Comparison of ENCODE assay signal across 25 cellular contexts in the genomic region with DNA sequence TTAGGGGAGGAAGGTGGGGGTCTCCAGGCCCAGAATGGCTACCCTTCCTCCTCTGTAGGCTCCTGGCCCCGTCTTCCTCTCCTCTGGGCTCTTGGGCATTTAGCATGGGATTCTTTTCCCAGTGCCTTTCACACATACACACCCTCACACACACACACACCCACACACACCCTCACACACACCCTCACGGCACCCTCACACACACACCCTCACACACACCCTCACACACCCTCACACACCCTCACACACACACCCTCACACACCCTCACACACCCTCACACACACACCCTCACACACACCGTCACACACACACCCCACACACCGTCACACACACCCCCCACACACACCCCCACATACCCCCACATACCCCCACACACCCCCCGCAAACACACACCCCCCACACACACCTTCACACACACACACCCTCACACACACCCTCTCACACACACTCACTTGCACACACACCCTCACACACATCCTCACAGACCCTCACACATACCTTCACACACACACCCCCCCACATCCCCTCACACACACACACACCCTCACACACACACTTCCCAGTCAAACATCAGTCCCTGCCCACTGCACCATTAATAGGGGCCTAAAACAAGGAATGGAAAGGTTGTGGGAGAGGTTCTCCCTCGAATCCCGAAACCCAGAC. TPM values are rescaled to one million over a fixed set of nuclear protein-coding genes. Genes with fewer than 3 reads are reported as not detected.
DNase-seq lines count a peak whose midpoint lies in the region; ATAC-seq, FAIRE-seq and TF ChIP-seq lines count a peak whose summit lies in the region.
"Had no signal": no experiment of that assay in that cellular context is flagged by ENCODE, and none has a peak within 500 bp of the region (broad histone marks: within the 10 kb centered on the region; RNA-seq: fewer than 3 reads in every experiment).

No MANE protein-coding gene starts in this region.

- H3K9me3 Mint-ChIP-seq in nephron, result no peaks in the 10 kb centered on the region
- H3K9me3 Mint-ChIP-seq in stimulated activated naive B cell treated with anti-CD40 and anti-IgM and Interleukin-4, amounts not matched to agents 10 μg/mL and 1 μg/mL and 100 μg/mL, for 72 hours, result no peaks in the 10 kb centered on the region
- peaks cover 4% of the 10 kb centered on the region for H3K9me3 Mint-ChIP-seq in activated naive CD8-positive, alpha-beta T cell treated with anti-CD3 and anti-CD28 coated beads for 36 hours
- no peaks in the 10 kb centered on the region for H3K9me3 Mint-ChIP-seq in mesothelial cell of epicardium
- H3K9me3 Mint-ChIP-seq: activated CD4-positive, alpha-beta memory T cell treated with anti-CD3 and anti-CD28 coated beads, Interleukin-2, amount 10 ng/mL, durations not matched to agents 7 days and 5 days; activated naive CD8-positive, alpha-beta T cell treated with anti-CD3 and anti-CD28 coated beads, Interleukin-2, amount 10 ng/mL, durations not matched to agents 7 days and 5 days; activated T-cell treated with anti-CD3 and anti-CD28 coated beads, Interleukin-2, amount 50 U/mL, for 72 hours; type B pancreatic cell had no signal

- peak overlapping the region; percentile 34 to 92 (median 87) for H3K4me3 Mint-ChIP-seq in nephron
- no peak overlapping the region for H3K4me3 Mint-ChIP-seq in stimulated activated naive B cell treated with anti-CD40 and anti-IgM and Interleukin-4, amounts not matched to agents 10 μg/mL and 1 μg/mL and 100 μg/mL, for 72 hours
- H3K4me3 Mint-ChIP-seq in activated naive CD8-positive, alpha-beta T cell treated with anti-CD3 and anti-CD28 coated beads for 36 hours, result no peak overlapping the region
- H3K4me3 Mint-ChIP-seq in mesothelial cell of epicardium, result no peak overlapping the region
- H3K4me3 Mint-ChIP-seq: activated CD4-positive, alpha-beta memory T cell treated with anti-CD3 and anti-CD28 coated beads, Interleukin-2, amount 10 ng/mL, durations not matched to agents 7 days and 5 days; activated naive CD8-positive, alpha-beta T cell treated with anti-CD3 and anti-CD28 coated beads, Interleukin-2, amount 10 ng/mL, durations not matched to agents 7 days and 5 days; activated T-cell treated with anti-CD3 and anti-CD28 coated beads, Interleukin-2, amount 50 U/mL, for 72 hours; CD4-positive, alpha-beta memory T cell; type B pancreatic cell had no signal

- TF ChIP-seq POLR2A in GM12891 (IDR thresholded peaks at IDR 0.05; ENCODE audit: low read depth, low read length), result no peak

- TF ChIP-seq CTCF in coronary artery (IDR thresholded peaks at IDR 0.05), result no peak
- no peak for TF ChIP-seq CTCF in nephron (IDR thresholded peaks at IDR 0.05; ENCODE audit: unreplicated experiment in 3 of 3)
- no peak for TF ChIP-seq CTCF in mesothelial cell of epicardium (IDR thresholded peaks at IDR 0.05; ENCODE audit: unreplicated experiment)

- no peaks in the 10 kb centered on the region for H3K36me3 Mint-ChIP-seq in nephron (ENCODE audit: low read depth)
- H3K36me3 Mint-ChIP-seq in stimulated activated naive B cell treated with anti-CD40 and anti-IgM and Interleukin-4, amounts not matched to agents 10 μg/mL and 1 μg/mL and 100 μg/mL, for 72 hours, result peaks cover 1 to 2% of the 10 kb centered on the region in 2 donors
- peaks cover 2% of the 10 kb centered on the region for H3K36me3 Mint-ChIP-seq in activated naive CD8-positive, alpha-beta T cell treated with anti-CD3 and anti-CD28 coated beads for 36 hours
- H3K36me3 Mint-ChIP-seq in mesothelial cell of epicardium, result no peaks in the 10 kb centered on the region
- H3K36me3 Mint-ChIP-seq: type B pancreatic cell had no signal

- H3K4me1 Mint-ChIP-seq in nephron, result peaks cover 44% of the 10 kb centered on the region
- peaks cover 55 to 64% of the 10 kb centered on the region in 2 donors for H3K4me1 Mint-ChIP-seq in stimulated activated naive B cell treated with anti-CD40 and anti-IgM and Interleukin-4, amounts not matched to agents 10 μg/mL and 1 μg/mL and 100 μg/mL, for 72 hours
- H3K4me1 Mint-ChIP-seq in activated naive CD8-positive, alpha-beta T cell treated with anti-CD3 and anti-CD28 coated beads for 36 hours, result peaks cover 35% of the 10 kb centered on the region
- H3K4me1 Mint-ChIP-seq in mesothelial cell of epicardium, result peaks cover 6% of the 10 kb centered on the region

- H3K27ac Mint-ChIP-seq in nephron, result peak overlapping the region; percentile 49 to 79 (median 53)
- H3K27ac Mint-ChIP-seq in stimulated activated naive B cell treated with anti-CD40 and anti-IgM and Interleukin-4, amounts not matched to agents 10 μg/mL and 1 μg/mL and 100 μg/mL, for 72 hours, result peak overlapping the region; percentile 10
- H3K27ac Mint-ChIP-seq in activated naive CD8-positive, alpha-beta T cell treated with anti-CD3 and anti-CD28 coated beads for 36 hours, result no peak overlapping the region
- H3K27ac Mint-ChIP-seq in mesothelial cell of epicardium, result no peak overlapping the region
- H3K27ac Mint-ChIP-seq: activated CD4-positive, alpha-beta memory T cell treated with anti-CD3 and anti-CD28 coated beads, Interleukin-2, amount 10 ng/mL, durations not matched to agents 7 days and 5 days; activated naive CD8-positive, alpha-beta T cell treated with anti-CD3 and anti-CD28 coated beads, Interleukin-2, amount 10 ng/mL, durations not matched to agents 7 days and 5 days; activated T-cell treated with anti-CD3 and anti-CD28 coated beads, Interleukin-2, amount 50 U/mL, for 72 hours; type B pancreatic cell had no signal

- H3K4me3 ChIP-seq in coronary artery, result peak overlapping the region; percentile 70
- H3K4me3 ChIP-seq: skin epidermis had no signal

- no peaks in the 10 kb centered on the region for H3K27me3 Mint-ChIP-seq in nephron (ENCODE audit: low read depth)
- H3K27me3 Mint-ChIP-seq in stimulated activated naive B cell treated with anti-CD40 and anti-IgM and Interleukin-4, amounts not matched to agents 10 μg/mL and 1 μg/mL and 100 μg/mL, for 72 hours, result no peaks in the 10 kb centered on the region
- H3K27me3 Mint-ChIP-seq in activated naive CD8-positive, alpha-beta T cell treated with anti-CD3 and anti-CD28 coated beads for 36 hours, result no peaks in the 10 kb centered on the region
- H3K27me3 Mint-ChIP-seq in mesothelial cell of epicardium (ENCODE audit: low read depth), result peaks cover 2% of the 10 kb centered on the region
- H3K27me3 Mint-ChIP-seq: activated naive CD8-positive, alpha-beta T cell treated with anti-CD3 and anti-CD28 coated beads, Interleukin-2, amount 10 ng/mL, durations not matched to agents 7 days and 5 days had no signal

- peak overlapping the region; percentile 95 to 96 for H3K27ac ChIP-seq in coronary artery
- H3K27ac ChIP-seq: neutrophil, VCaP had no signal

- FAIRE-seq in GM12891 (lab: Jason Lieb, UNC), result peak; percentile 31
- FAIRE-seq: bronchial epithelial cell had no signal

- ATAC-seq in stimulated activated naive B cell treated with anti-CD40 and anti-IgM and Interleukin-4, amounts not matched to agents 10 μg/mL and 1 μg/mL and 100 μg/mL, for 72 hours (replicated peaks), result no peak
- no peak for ATAC-seq in HG03432 (IDR thresholded peaks at IDR 0.05; ENCODE audit: unreplicated experiment)
- ATAC-seq: activated T-cell treated with anti-CD3 and anti-CD28 coated beads, Interleukin-2, amount 50 U/mL, for 72 hours had no signal

- DNase-seq in GM12891 (ENCODE audit: insufficient read length, low spot score) (no peak), coronary artery (ENCODE audit: low spot score) (no peak), DMS153 (lab: John Stamatoyannopoulos, UW) (no peak), mesothelial cell of epicardium (ENCODE audit: low spot score in 2 of 2, unreplicated experiment in 2 of 2) (no peak)
- DNase-seq in stimulated activated naive B cell treated with anti-CD40 and anti-IgM and Interleukin-4, amounts not matched to agents 10 μg/mL and 1 μg/mL and 100 μg/mL, for 72 hours, result no peak
- no peak for DNase-seq in activated naive CD8-positive, alpha-beta T cell treated with anti-CD3 and anti-CD28 coated beads for 36 hours
- DNase-seq: activated CD4-positive, alpha-beta memory T cell treated with anti-CD3 and anti-CD28 coated beads, Interleukin-2, amount 10 ng/mL, durations not matched to agents 7 days and 5 days; activated naive CD8-positive, alpha-beta T cell treated with anti-CD3 and anti-CD28 coated beads, Interleukin-2, amount 10 ng/mL, durations not matched to agents 7 days and 5 days; activated T-cell treated with anti-CD3 and anti-CD28 coated beads, Interleukin-2, amount 50 U/mL, for 72 hours; DMS79; erythroblast; glutamatergic neuron; mammary epithelial cell; MM.1S; NCI-H187; NCI-H345; NK-92 treated with Interleukin-12 subunit alpha and Interleukin-12 subunit beta, amount 100 ng/mL, for 24 hours had no signal

TF ChIP-seq in GM12891, 5 proteins besides CTCF, POLR2A, EP300 and RAD21:
- TF ChIP-seq SPI1 (IDR thresholded peaks at IDR 0.05; ENCODE audit: low read depth, low read length) (no peak), TAF1 (IDR thresholded peaks at IDR 0.05; ENCODE audit: low read depth, low read length) (no peak), PAX5 (IDR thresholded peaks at IDR 0.05; ENCODE audit: insufficient read depth, low read length, severe bottlenecking) (no peak), POU2F2 (IDR thresholded peaks at IDR 0.05; ENCODE audit: low read depth, low read length) (no peak), POLR2AphosphoS5 (IDR thresholded peaks at IDR 0.05; ENCODE audit: low read depth, low read length) (no peak)
TF ChIP-seq in GM12891: peak in this region for 0.

RNA-seq across cellular contexts. Expression of a gene that starts 0.8 kb away (rescaled TPM):
- polyA plus RNA-seq in GM12891 (2012; ENCODE audit: low read depth, missing spikeins), result 1.3 TPM
- total RNA-seq in activated naive CD8-positive, alpha-beta T cell treated with anti-CD3 and anti-CD28 coated beads for 36 hours, result under 1 TPM in 1 of 2 experiments, not detected in 1; 0.38 TPM
- total RNA-seq in mesothelial cell of epicardium, result not detected in 3 replicates
- total RNA-seq: activated naive CD8-positive, alpha-beta T cell treated with anti-CD3 and anti-CD28 coated beads, Interleukin-2, amount 10 ng/mL, durations not matched to agents 7 days and 5 days; bronchial epithelial cell; CD4-positive, alpha-beta memory T cell; mammary epithelial cell had no signal
- polyA plus RNA-seq: CD4-positive, alpha-beta memory T cell; mammary epithelial cell had no signal

RNA-seq across cellular contexts. Expression of a gene that starts 16.2 kb away (rescaled TPM):
- 52.5 TPM for polyA plus RNA-seq in GM12891 (2012; ENCODE audit: low read depth, missing spikeins)
- 10 to 100 TPM; 50.9 to 52.0 TPM for total RNA-seq in activated naive CD8-positive, alpha-beta T cell treated with anti-CD3 and anti-CD28 coated beads for 36 hours
- total RNA-seq in mesothelial cell of epicardium, result 56.4 to 58.6 TPM (median 56.6 TPM) in 3 replicates

RNA-seq across cellular contexts. Expression of a gene that starts 34.8 kb away (rescaled TPM):
- polyA plus RNA-seq in GM12891 (2012; ENCODE audit: low read depth, missing spikeins), result 6.1 TPM
- total RNA-seq in activated naive CD8-positive, alpha-beta T cell treated with anti-CD3 and anti-CD28 coated beads for 36 hours, result under 1 TPM; 0.72 to 0.78 TPM
- total RNA-seq in mesothelial cell of epicardium, result 3,780 to 4,004 TPM (median 3,972 TPM) in 3 replicates
- polyA plus RNA-seq: CD4-positive, alpha-beta memory T cell had no signal

RNA-seq across cellular contexts. Expression of a gene that starts 36.7 kb away (rescaled TPM):
- 0.72 TPM for polyA plus RNA-seq in GM12891 (2012; ENCODE audit: low read depth, missing spikeins)
- under 1 TPM; 0.47 to 0.66 TPM for total RNA-seq in activated naive CD8-positive, alpha-beta T cell treated with anti-CD3 and anti-CD28 coated beads for 36 hours
- total RNA-seq in mesothelial cell of epicardium, result 17.3 to 20.0 TPM (median 19.4 TPM) in 3 replicates

Comparison
In these comparisons a context has a peak if more than half of its experiments do, and no peak if none do; other contexts are left out.
1. H3K27ac Mint-ChIP-seq: peak in nephron (3 of 3) and stimulated activated naive B cell treated with anti-CD40 and anti-IgM and Interleukin-4, amounts not matched to agents 10 μg/mL and 1 μg/mL and 100 μg/mL, for 72 hours (single experiment); none in activated naive CD8-positive, alpha-beta T cell treated with anti-CD3 and anti-CD28 coated beads for 36 hours (single experiment) and mesothelial cell of epicardium (single experiment).
2. H3K4me3 Mint-ChIP-seq: peak in nephron (3 of 3); none in stimulated activated naive B cell treated with anti-CD40 and anti-IgM and Interleukin-4, amounts not matched to agents 10 μg/mL and 1 μg/mL and 100 μg/mL, for 72 hours (0 of 2), activated naive CD8-positive, alpha-beta T cell treated with anti-CD3 and anti-CD28 coated beads for 36 hours (single experiment) and mesothelial cell of epicardium (single experiment).
3. RNA of a gene that starts 34.8 kb away (total RNA-seq): 3,780 to 4,004 TPM in mesothelial cell of epicardium; 0.72 to 0.78 TPM in activated naive CD8-positive, alpha-beta T cell treated with anti-CD3 and anti-CD28 coated beads for 36 hours; every median in the first group is over 1,000 times any median in the second.